ENCODE assay signal across 16 cellular contexts in the genomic region with DNA sequence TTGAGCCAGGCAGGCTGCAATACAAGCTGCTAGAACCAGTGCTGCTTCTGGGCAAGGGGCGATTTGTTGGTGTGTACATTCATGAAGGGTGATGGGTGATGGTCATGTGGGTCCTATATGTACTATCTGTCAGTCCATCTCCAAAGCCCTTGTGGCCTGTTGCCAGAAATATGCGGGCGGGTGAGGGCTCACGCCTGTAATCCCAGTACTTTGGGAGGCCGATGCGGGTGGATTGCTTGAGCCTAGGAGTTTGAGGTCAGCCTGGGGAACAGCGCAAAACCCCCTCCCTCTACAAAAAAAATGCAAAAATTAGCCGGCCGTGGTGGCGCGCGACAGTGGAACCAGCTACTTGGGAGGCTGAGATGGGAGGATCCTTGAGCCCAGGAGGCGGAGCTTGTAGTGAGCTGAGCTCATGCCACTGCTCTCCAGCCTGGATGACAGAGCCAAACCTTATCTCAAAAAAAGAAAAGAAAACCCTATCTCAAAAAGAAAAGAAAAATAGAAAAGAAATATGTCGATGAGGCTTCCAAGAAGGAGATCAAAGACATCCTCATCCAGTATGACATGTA. TPM values are rescaled to one million over a fixed set of nuclear protein-coding genes. Genes with fewer than 3 reads are reported as not detected.
DNase-seq lines count a peak whose midpoint lies in the region; TF ChIP-seq lines count a peak whose summit lies in the region.
"Had no signal": no experiment of that assay in that cellular context is flagged by ENCODE, and none has a peak within 500 bp of the region (broad histone marks: within the 10 kb centered on the region; RNA-seq: fewer than 3 reads in every experiment).

No MANE protein-coding gene starts in this region.

- no peaks in the 10 kb centered on the region for H3K79me1 ChIP-seq in trophoblast cell (ENCODE audit: low read length)

- H4K8ac ChIP-seq in trophoblast cell (ENCODE audit: low read depth, low read length), result no peak overlapping the region

- H3K4me1 ChIP-seq in HEK293 (ENCODE audit: control insufficient read depth, insufficient read depth, low read length), result no peaks in the 10 kb centered on the region
- H3K4me1 ChIP-seq in trophoblast cell (ENCODE audit: control insufficient read depth in 1 of 2, insufficient read depth in 2 of 2, low read length in 2 of 2), result peaks cover 2% of the 10 kb centered on the region in 2 experiments
- no peaks in the 10 kb centered on the region for H3K4me1 ChIP-seq in right atrium auricular region
- H3K4me1 ChIP-seq: A549, Caco-2 had no signal

- no peak overlapping the region for H4K12ac ChIP-seq in trophoblast cell (ENCODE audit: low read depth, low read length)

- no peak overlapping the region for H3K9ac ChIP-seq in trophoblast cell (ENCODE audit: low read length)
- H3K9ac ChIP-seq: BLaER1 treated with 17β-estradiol and CSF1 and Interleukin-3, amounts not matched to agents 10 nM and 100 nM had no signal

- POLR2A ChIA-PET in HEK293 (lab: Yijun Ruan, JAX), result no interaction called here

- no peaks in the 10 kb centered on the region for H3K36me3 ChIP-seq in HEK293 (ENCODE audit: control insufficient read depth in 2 of 2, insufficient read depth in 1 of 2, low read length in 2 of 2)
- no peaks in the 10 kb centered on the region for H3K36me3 ChIP-seq in trophoblast cell (ENCODE audit: control insufficient read depth in 1 of 2, insufficient read depth in 2 of 2, low read length in 2 of 2)
- H3K36me3 ChIP-seq in right atrium auricular region, result no peaks in the 10 kb centered on the region
- H3K36me3 ChIP-seq: BLaER1 treated with 17β-estradiol and CSF1 and Interleukin-3, amounts not matched to agents 10 nM and 100 nM had no signal

- H3K27me3 ChIP-seq in trophoblast cell (ENCODE audit: insufficient read depth, low read length) (no peaks in the 10 kb centered on the region), right atrium auricular region (no peaks in the 10 kb centered on the region)
- H3K27me3 ChIP-seq: BLaER1 treated with 17β-estradiol and CSF1 and Interleukin-3, amounts not matched to agents 10 nM and 100 nM had no signal

- no peak overlapping the region for H2BK5ac ChIP-seq in trophoblast cell (ENCODE audit: low read depth, low read length, poor library complexity)

- H2BK120ac ChIP-seq in trophoblast cell (ENCODE audit: insufficient read depth, low read length, poor library complexity), result no peak overlapping the region

- no peak overlapping the region for H4K91ac ChIP-seq in trophoblast cell (ENCODE audit: low read depth, low read length)

- no peak overlapping the region for H2AK5ac ChIP-seq in trophoblast cell (ENCODE audit: low read length)

- CTCF ChIA-PET in HEK293 (lab: Yijun Ruan, JAX), result interaction anchor here (0.5 to 0.7 kb wide), 2 partner anchors 9 to 31 kb away, joined by 3 read pairs; no protein-coding TSS in a partner anchor

- H3K27ac ChIP-seq in HEK293 (ENCODE audit: extremely low read depth, low read depth, low read length) (no peak overlapping the region), trophoblast cell (ENCODE audit: low read depth, low read length) (no peak overlapping the region), right atrium auricular region (no peak overlapping the region)
- H3K27ac ChIP-seq: 22Rv1; A549; BLaER1 treated with 17β-estradiol and CSF1 and Interleukin-3, amounts not matched to agents 10 nM and 100 nM; C4-2B had no signal

- no CpG with 5 or more reads among the region's 14 CpGs for WGBS in trophoblast cell (ENCODE audit: extremely low coverage, insufficient coverage, insufficient read length)

- H3K79me2 ChIP-seq in trophoblast cell (ENCODE audit: control insufficient read depth, insufficient read depth, low read length, poor library complexity), result no peaks in the 10 kb centered on the region

- no peak overlapping the region for H3K4me2 ChIP-seq in trophoblast cell (ENCODE audit: low read length)
- H3K4me2 ChIP-seq: A549; BLaER1 treated with 17β-estradiol and CSF1 and Interleukin-3, amounts not matched to agents 10 nM and 100 nM had no signal

- no peak for TF ChIP-seq CTCF in HEK293 (tag by site-specific recombination; IDR thresholded peaks at IDR 0.05)
- TF ChIP-seq CTCF in right atrium auricular region (IDR thresholded peaks at IDR 0.05), result no peak

- no peak overlapping the region for H3K14ac ChIP-seq in trophoblast cell (ENCODE audit: low read length)

- H3K4ac ChIP-seq in trophoblast cell (ENCODE audit: low read depth, low read length), result no peak overlapping the region

- H2BK12ac ChIP-seq in trophoblast cell (ENCODE audit: low read length), result no peak overlapping the region

- DNase-seq in mesenteric fat pad (ENCODE audit: low spot score), result peak; percentile 51
- DNase-seq in trophoblast cell, result peak; percentile 99
- DNase-seq in OCI-M2 (lab: John Stamatoyannopoulos, UW; ENCODE audit: unreplicated experiment), result no peak
- DNase-seq in right atrium auricular region (ENCODE audit: low spot score), result no peak
- DNase-seq: AML-193; Caco-2; Calu3; CD4-positive, alpha-beta T cell; CD8-positive, alpha-beta T cell; DMS79 treated with DMSO at 0.1 percent for 48 hours; GF-D8 had no signal

- H2AFZ ChIP-seq in trophoblast cell (ENCODE audit: insufficient read depth, low read length, poor library complexity), result no peak overlapping the region

- H3K9me3 ChIP-seq in HEK293 (ENCODE audit: control insufficient read depth, insufficient read depth, low read depth, low read length) (no peaks in the 10 kb centered on the region), trophoblast cell (ENCODE audit: insufficient read depth, low read depth, low read length) (peaks cover 3% of the 10 kb centered on the region), right atrium auricular region (no peaks in the 10 kb centered on the region)
- H3K9me3 ChIP-seq: A549, Caco-2 had no signal

- H3K4me3 ChIP-seq in HEK293 (ENCODE audit: low read depth, low read length) (no peak overlapping the region), trophoblast cell (ENCODE audit: low read depth, low read length) (no peak overlapping the region), right atrium auricular region (no peak overlapping the region)
- H3K4me3 ChIP-seq: A549; BLaER1 treated with 17β-estradiol and CSF1 and Interleukin-3, amounts not matched to agents 10 nM and 100 nM had no signal

- no peak overlapping the region for H3K18ac ChIP-seq in trophoblast cell (ENCODE audit: low read length)

- H3K23ac ChIP-seq in trophoblast cell (ENCODE audit: low read length), result no peak overlapping the region

TF ChIP-seq in HEK293, 187 proteins besides CTCF, POLR2A, EP300 and RAD21:
- TF ChIP-seq, protein P1, sequence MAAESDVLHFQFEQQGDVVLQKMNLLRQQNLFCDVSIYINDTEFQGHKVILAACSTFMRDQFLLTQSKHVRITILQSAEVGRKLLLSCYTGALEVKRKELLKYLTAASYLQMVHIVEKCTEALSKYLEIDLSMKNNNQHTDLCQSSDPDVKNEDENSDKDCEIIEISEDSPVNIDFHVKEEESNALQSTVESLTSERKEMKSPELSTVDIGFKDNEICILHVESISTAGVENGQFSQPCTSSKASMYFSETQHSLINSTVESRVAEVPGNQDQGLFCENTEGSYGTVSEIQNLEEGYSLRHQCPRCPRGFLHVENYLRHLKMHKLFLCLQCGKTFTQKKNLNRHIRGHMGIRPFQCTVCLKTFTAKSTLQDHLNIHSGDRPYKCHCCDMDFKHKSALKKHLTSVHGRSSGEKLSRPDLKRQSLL (tag by site-specific recombination; IDR thresholded peaks at IDR 0.05), result peak; percentile 34; the same call in 1 of the 2 replicates
- no peak for TF ChIP-seq OSR2 (tag by site-specific recombination; IDR thresholded peaks at IDR 0.05)

RNA-seq across cellular contexts. Expression of a gene that starts 45.0 kb away (rescaled TPM):
- total RNA-seq in mesenteric fat pad, result 386 TPM
- polyA plus RNA-seq in trophoblast cell (2013), result 44.4 and 44.9 TPM in 2 replicates
- total RNA-seq in right atrium auricular region, result 10 to 100 TPM; 62.9 to 95.5 TPM

Comparison
In these comparisons a context has a peak if more than half of its experiments do, and no peak if none do; other contexts are left out.
1. DNase-seq: peak in mesenteric fat pad (single experiment) and trophoblast cell (2 of 2); none in OCI-M2 (single experiment) and right atrium auricular region (single experiment).